ENCODE assay signal across 27 cellular contexts in the genomic region with DNA sequence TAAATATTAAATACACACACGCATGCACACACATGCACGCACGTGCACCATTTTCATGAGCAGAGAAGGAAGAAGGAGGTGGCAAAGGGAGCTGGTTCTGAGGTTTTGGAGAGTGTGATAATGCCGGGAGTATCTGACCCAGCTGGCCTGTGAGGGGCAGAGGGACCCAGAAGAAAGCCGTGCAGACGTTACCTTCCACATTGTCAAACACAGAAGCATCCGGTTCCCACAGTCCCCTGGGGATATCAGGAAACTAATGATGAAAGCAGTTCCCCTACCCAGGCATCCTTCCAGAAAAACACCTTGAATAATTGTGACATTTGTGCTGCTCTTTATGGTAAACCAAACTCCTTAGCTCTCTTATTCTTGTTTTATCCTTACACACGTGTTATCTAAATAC.
A peak's percentile ranks its signal among the peaks of the same experiment; 100 is the strongest.
DNase-seq lines count a peak whose midpoint lies in the region; ATAC-seq and TF ChIP-seq lines count a peak whose summit lies in the region.
"Had no signal": no experiment of that assay in that cellular context is flagged by ENCODE, and none has a peak within 500 bp of the region (broad histone marks: within the 10 kb centered on the region; RNA-seq: fewer than 3 reads in every experiment).

No MANE protein-coding gene starts in this region.

- TF ChIP-seq POLR2A in tibial nerve (IDR thresholded peaks at IDR 0.05) = no peak

- no peak for ATAC-seq in natural killer cell
- no peak for ATAC-seq in natural killer cell treated with Interleukin-12 subunit alpha and Interleukin-12 subunit beta and Interleukin-15 and Interleukin-18, amount 100 ng/mL, for 72 hours
- ATAC-seq in stimulated activated naive B cell treated with anti-CD40 and anti-IgM and Interleukin-4, amounts not matched to agents 10 μg/mL and 1 μg/mL and 100 μg/mL, for 72 hours (replicated peaks) = peak; percentile 42 to 53

- H3K9me3 Mint-ChIP-seq in natural killer cell = peaks cover 0 to 2% of the 10 kb centered on the region in 2 donors
- no peaks in the 10 kb centered on the region for H3K9me3 Mint-ChIP-seq in natural killer cell treated with Interleukin-12 subunit alpha and Interleukin-12 subunit beta and Interleukin-15 and Interleukin-18, amount 100 ng/mL, for 72 hours
- H3K9me3 Mint-ChIP-seq in stimulated activated naive B cell treated with anti-CD40 and anti-IgM and Interleukin-4, amounts not matched to agents 10 μg/mL and 1 μg/mL and 100 μg/mL, for 72 hours = no peaks in the 10 kb centered on the region

- no peak for DNase-seq in natural killer cell
- no peak for DNase-seq in natural killer cell treated with Interleukin-12 subunit alpha and Interleukin-12 subunit beta and Interleukin-15 and Interleukin-18, amount 100 ng/mL, for 72 hours (ENCODE audit: low spot score)
- peak; percentile 76 for DNase-seq in NCI-H2107 treated with DMSO at 0.1 percent for 48 hours (lab: John Stamatoyannopoulos, UW; ENCODE audit: unreplicated experiment)
- peak; percentile 2 for DNase-seq in dermis blood vessel endothelial cell
- DNase-seq in stimulated activated naive B cell treated with anti-CD40 and anti-IgM and Interleukin-4, amounts not matched to agents 10 μg/mL and 1 μg/mL and 100 μg/mL, for 72 hours = no peak
- DNase-seq in dedifferentiated amniotic fluid mesenchymal stem cell (ENCODE audit: extremely low spot score) = no peak
- DNase-seq in tibial nerve (ENCODE audit: low spot score in 2 of 2) = no peak
- DNase-seq in AG08395 (ENCODE audit: low spot score) = no peak
- DNase-seq: activated CD4-positive, alpha-beta T cell treated with anti-CD3 and anti-CD28 coated beads, Interleukin-2, amount 50 U/mL, for 1 hour; activated effector memory CD4-positive, alpha-beta T cell treated with anti-CD3 and anti-CD28 coated beads, Interleukin-2, amount 50 U/mL, for 16 hours; activated T-cell treated with anti-CD3 and anti-CD28 coated beads, Interleukin-2, amount 50 U/mL, for 1 hour; effector memory CD4-positive, alpha-beta T cell; erythroblast; IMR-90; midbrain; naive B cell; NCI-H1694 treated with DMSO at 0.1 percent for 48 hours; NCI-H2227 treated with DMSO at 0.1 percent for 48 hours; NCI-H526; Peyer's patch; sigmoid colon; stimulated activated CD4-positive, alpha-beta T cell treated with anti-CD3 and anti-CD28 coated beads, Interleukin-12 subunit alpha, Interleukin-12 subunit beta, amount 100 ng/mL, for 4 hours; stimulated activated CD4-positive, alpha-beta T cell treated with anti-CD3 and anti-CD28 coated beads, Interleukin-2, amount 100 ng/mL, for 48 hours; tibial artery had no signal

- H3K27me3 Mint-ChIP-seq in natural killer cell (ENCODE audit: low read depth in 2 of 2) = no peaks in the 10 kb centered on the region
- no peaks in the 10 kb centered on the region for H3K27me3 Mint-ChIP-seq in natural killer cell treated with Interleukin-12 subunit alpha and Interleukin-12 subunit beta and Interleukin-15 and Interleukin-18, amount 100 ng/mL, for 72 hours
- peaks cover 19 to 25% of the 10 kb centered on the region in 2 donors for H3K27me3 Mint-ChIP-seq in stimulated activated naive B cell treated with anti-CD40 and anti-IgM and Interleukin-4, amounts not matched to agents 10 μg/mL and 1 μg/mL and 100 μg/mL, for 72 hours

- no peak overlapping the region for H3K27ac ChIP-seq in tibial nerve
- H3K27ac ChIP-seq: ascending aorta, Peyer's patch, sigmoid colon, SJCRH30, tibial artery had no signal

- H3K36me3 Mint-ChIP-seq in natural killer cell = no peaks in the 10 kb centered on the region
- H3K36me3 Mint-ChIP-seq in natural killer cell treated with Interleukin-12 subunit alpha and Interleukin-12 subunit beta and Interleukin-15 and Interleukin-18, amount 100 ng/mL, for 72 hours = no peaks in the 10 kb centered on the region
- no peaks in the 10 kb centered on the region for H3K36me3 Mint-ChIP-seq in stimulated activated naive B cell treated with anti-CD40 and anti-IgM and Interleukin-4, amounts not matched to agents 10 μg/mL and 1 μg/mL and 100 μg/mL, for 72 hours

- H3K9me3 ChIP-seq in tibial nerve = no peaks in the 10 kb centered on the region
- H3K9me3 ChIP-seq: ascending aorta, Peyer's patch, sigmoid colon, SJCRH30, tibial artery had no signal

- no peak overlapping the region for H3K4me3 ChIP-seq in tibial nerve
- H3K4me3 ChIP-seq: ascending aorta, Peyer's patch, sigmoid colon, SJCRH30, tibial artery had no signal

- no peaks in the 10 kb centered on the region for H3K27me3 ChIP-seq in tibial nerve
- H3K27me3 ChIP-seq: ascending aorta, Peyer's patch, sigmoid colon, tibial artery had no signal

- H3K4me1 Mint-ChIP-seq in natural killer cell = peaks cover 49 to 52% of the 10 kb centered on the region in 2 donors
- peaks cover 33 to 35% of the 10 kb centered on the region in 2 donors for H3K4me1 Mint-ChIP-seq in natural killer cell treated with Interleukin-12 subunit alpha and Interleukin-12 subunit beta and Interleukin-15 and Interleukin-18, amount 100 ng/mL, for 72 hours (ENCODE audit: low read depth in 2 of 2)
- H3K4me1 Mint-ChIP-seq in stimulated activated naive B cell treated with anti-CD40 and anti-IgM and Interleukin-4, amounts not matched to agents 10 μg/mL and 1 μg/mL and 100 μg/mL, for 72 hours = peaks cover 12 to 20% of the 10 kb centered on the region in 2 donors

- intact Hi-C loops in natural killer cell (cut with micrococcal nuclease) = no loop called here

- 50 to 51% methylated on average over 8 of the region's 8 CpGs for WGBS in tibial nerve, 2 donors

- TF ChIP-seq EP300 in tibial nerve (IDR thresholded peaks at IDR 0.05) = no peak

- H3K4me3 Mint-ChIP-seq in natural killer cell = peak overlapping the region; percentile 55
- no peak overlapping the region for H3K4me3 Mint-ChIP-seq in natural killer cell treated with Interleukin-12 subunit alpha and Interleukin-12 subunit beta and Interleukin-15 and Interleukin-18, amount 100 ng/mL, for 72 hours
- H3K4me3 Mint-ChIP-seq in stimulated activated naive B cell treated with anti-CD40 and anti-IgM and Interleukin-4, amounts not matched to agents 10 μg/mL and 1 μg/mL and 100 μg/mL, for 72 hours = no peak overlapping the region
- H3K4me3 Mint-ChIP-seq: B cell had no signal

- TF ChIP-seq CTCF in natural killer cell (IDR thresholded peaks at IDR 0.05) = no peak
- no peak for TF ChIP-seq CTCF in tibial nerve (IDR thresholded peaks at IDR 0.05)

- H3K36me3 ChIP-seq in tibial nerve = no peaks in the 10 kb centered on the region
- H3K36me3 ChIP-seq: ascending aorta, Peyer's patch, sigmoid colon, SJCRH30, tibial artery had no signal

- H3K27ac Mint-ChIP-seq in natural killer cell = peak overlapping the region; percentile 1 to 82
- no peak overlapping the region for H3K27ac Mint-ChIP-seq in natural killer cell treated with Interleukin-12 subunit alpha and Interleukin-12 subunit beta and Interleukin-15 and Interleukin-18, amount 100 ng/mL, for 72 hours
- no peak overlapping the region for H3K27ac Mint-ChIP-seq in stimulated activated naive B cell treated with anti-CD40 and anti-IgM and Interleukin-4, amounts not matched to agents 10 μg/mL and 1 μg/mL and 100 μg/mL, for 72 hours
- H3K27ac Mint-ChIP-seq: B cell, naive B cell had no signal

- no peaks in the 10 kb centered on the region for H3K4me1 ChIP-seq in tibial nerve
- H3K4me1 ChIP-seq: ascending aorta, Peyer's patch, sigmoid colon, SJCRH30, tibial artery had no signal

Comparison
In these comparisons a context has a peak if more than half of its experiments do, and no peak if none do; other contexts are left out.
1. H3K27ac Mint-ChIP-seq: peak in natural killer cell (2 of 2); none in natural killer cell treated with Interleukin-12 subunit alpha and Interleukin-12 subunit beta and Interleukin-15 and Interleukin-18, amount 100 ng/mL, for 72 hours (0 of 2) and stimulated activated naive B cell treated with anti-CD40 and anti-IgM and Interleukin-4, amounts not matched to agents 10 μg/mL and 1 μg/mL and 100 μg/mL, for 72 hours (single experiment).
2. ATAC-seq: peak in stimulated activated naive B cell treated with anti-CD40 and anti-IgM and Interleukin-4, amounts not matched to agents 10 μg/mL and 1 μg/mL and 100 μg/mL, for 72 hours (2 of 2); none in natural killer cell (0 of 3) and natural killer cell treated with Interleukin-12 subunit alpha and Interleukin-12 subunit beta and Interleukin-15 and Interleukin-18, amount 100 ng/mL, for 72 hours (0 of 2).
3. DNase-seq: peak in NCI-H2107 treated with DMSO at 0.1 percent for 48 hours (single experiment) and dermis blood vessel endothelial cell (single experiment); none in natural killer cell (single experiment), natural killer cell treated with Interleukin-12 subunit alpha and Interleukin-12 subunit beta and Interleukin-15 and Interleukin-18, amount 100 ng/mL, for 72 hours (single experiment), stimulated activated naive B cell treated with anti-CD40 and anti-IgM and Interleukin-4, amounts not matched to agents 10 μg/mL and 1 μg/mL and 100 μg/mL, for 72 hours (single experiment), dedifferentiated amniotic fluid mesenchymal stem cell (single experiment), tibial nerve (0 of 2) and AG08395 (single experiment).